1 cellular context compared by ENCODE assay signal in the genomic region with DNA sequence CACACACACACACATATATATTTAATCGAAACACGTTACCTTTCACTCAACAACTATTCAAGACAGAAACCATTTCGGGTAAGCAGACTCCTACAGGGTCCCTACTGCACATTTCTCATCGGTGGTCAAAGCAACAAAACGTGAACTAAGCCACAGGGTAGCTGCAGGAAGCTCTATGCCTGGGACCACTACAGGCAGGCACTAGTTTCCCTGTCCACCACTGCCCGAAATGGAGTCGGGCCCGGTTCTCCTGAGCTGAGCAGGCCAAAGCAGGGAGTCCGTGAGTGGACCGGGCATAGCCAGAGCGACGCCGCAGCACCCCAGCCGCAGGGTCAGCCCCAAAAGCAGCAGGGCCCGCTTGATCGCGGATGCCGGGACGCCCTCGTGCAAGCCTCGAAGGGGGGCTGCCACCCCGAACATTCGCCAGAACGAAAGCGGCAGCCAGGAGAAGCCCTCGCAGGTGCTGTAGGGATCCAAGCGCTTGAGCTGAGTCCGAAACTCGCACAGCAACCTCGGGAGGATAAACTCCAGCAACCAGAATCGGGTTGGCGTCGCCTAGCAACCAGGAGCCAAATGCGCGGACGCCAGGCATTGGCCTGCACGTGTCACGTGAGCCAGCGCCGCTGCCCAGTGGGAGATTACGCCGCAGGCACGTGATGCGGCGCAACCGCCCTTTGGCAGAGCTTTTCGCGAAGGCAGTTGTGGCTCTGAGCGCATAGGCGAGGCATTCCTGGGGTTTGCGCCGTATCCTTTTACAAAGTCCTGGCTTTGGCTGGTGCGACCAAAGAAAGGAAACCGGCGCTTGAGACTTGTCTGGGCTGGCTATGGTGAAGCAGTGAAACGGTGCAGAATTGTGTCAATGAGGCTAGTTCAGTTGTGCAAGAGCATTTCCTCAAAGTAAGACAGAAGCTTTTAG.
TF ChIP-seq lines count a peak whose summit lies in the region.

No MANE protein-coding gene starts in this region.

TF ChIP-seq in K562, 482 proteins besides CTCF, POLR2A, EP300 and RAD21 (continued from another document and continues in another):
- TF ChIP-seq, protein P1, sequence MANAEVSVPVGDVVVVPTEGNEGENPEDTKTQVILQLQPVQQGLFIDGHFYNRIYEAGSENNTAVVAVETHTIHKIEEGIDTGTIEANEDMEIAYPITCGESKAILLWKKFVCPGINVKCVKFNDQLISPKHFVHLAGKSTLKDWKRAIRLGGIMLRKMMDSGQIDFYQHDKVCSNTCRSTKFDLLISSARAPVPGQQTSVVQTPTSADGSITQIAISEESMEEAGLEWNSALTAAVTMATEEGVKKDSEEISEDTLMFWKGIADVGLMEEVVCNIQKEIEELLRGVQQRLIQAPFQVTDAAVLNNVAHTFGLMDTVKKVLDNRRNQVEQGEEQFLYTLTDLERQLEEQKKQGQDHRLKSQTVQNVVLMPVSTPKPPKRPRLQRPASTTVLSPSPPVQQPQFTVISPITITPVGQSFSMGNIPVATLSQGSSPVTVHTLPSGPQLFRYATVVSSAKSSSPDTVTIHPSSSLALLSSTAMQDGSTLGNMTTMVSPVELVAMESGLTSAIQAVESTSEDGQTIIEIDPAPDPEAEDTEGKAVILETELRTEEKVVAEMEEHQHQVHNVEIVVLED (CRISPR knock-in tag; IDR thresholded peaks at IDR 0.05), result peak; percentile 83
- TF ChIP-seq CBX1 (IDR thresholded peaks at IDR 0.05; ENCODE audit: low read depth), result peak; percentile 48; the same call in 1 of the 2 replicates
- TF ChIP-seq, protein P2, sequence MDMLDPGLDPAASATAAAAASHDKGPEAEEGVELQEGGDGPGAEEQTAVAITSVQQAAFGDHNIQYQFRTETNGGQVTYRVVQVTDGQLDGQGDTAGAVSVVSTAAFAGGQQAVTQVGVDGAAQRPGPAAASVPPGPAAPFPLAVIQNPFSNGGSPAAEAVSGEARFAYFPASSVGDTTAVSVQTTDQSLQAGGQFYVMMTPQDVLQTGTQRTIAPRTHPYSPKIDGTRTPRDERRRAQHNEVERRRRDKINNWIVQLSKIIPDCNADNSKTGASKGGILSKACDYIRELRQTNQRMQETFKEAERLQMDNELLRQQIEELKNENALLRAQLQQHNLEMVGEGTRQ (CRISPR knock-in tag; IDR thresholded peaks at IDR 0.05), result peak; percentile 99
- TF ChIP-seq, protein P3, sequence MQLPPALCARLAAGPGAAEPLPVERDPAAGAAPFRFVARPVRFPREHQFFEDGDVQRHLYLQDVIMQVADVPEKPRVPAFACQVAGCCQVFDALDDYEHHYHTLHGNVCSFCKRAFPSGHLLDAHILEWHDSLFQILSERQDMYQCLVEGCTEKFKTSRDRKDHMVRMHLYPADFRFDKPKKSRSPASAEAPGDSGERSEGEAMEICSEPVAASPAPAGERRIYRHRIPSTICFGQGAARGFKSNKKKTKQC (CRISPR knock-in tag; IDR thresholded peaks at IDR 0.05), result no peak
- TF ChIP-seq, protein P4, sequence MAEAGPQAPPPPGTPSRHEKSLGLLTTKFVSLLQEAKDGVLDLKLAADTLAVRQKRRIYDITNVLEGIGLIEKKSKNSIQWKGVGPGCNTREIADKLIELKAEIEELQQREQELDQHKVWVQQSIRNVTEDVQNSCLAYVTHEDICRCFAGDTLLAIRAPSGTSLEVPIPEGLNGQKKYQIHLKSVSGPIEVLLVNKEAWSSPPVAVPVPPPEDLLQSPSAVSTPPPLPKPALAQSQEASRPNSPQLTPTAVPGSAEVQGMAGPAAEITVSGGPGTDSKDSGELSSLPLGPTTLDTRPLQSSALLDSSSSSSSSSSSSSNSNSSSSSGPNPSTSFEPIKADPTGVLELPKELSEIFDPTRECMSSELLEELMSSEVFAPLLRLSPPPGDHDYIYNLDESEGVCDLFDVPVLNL (CRISPR knock-in tag; IDR thresholded peaks at IDR 0.05; ENCODE audit: low read depth), result no peak
- TF ChIP-seq NFIX (CRISPR knock-in tag; IDR thresholded peaks at IDR 0.05; ENCODE audit: low read depth), result no peak
- TF ChIP-seq DNMT1 (IDR thresholded peaks at IDR 0.05), result no peak
- TF ChIP-seq, protein P5, sequence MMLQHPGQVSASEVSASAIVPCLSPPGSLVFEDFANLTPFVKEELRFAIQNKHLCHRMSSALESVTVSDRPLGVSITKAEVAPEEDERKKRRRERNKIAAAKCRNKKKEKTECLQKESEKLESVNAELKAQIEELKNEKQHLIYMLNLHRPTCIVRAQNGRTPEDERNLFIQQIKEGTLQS (IDR thresholded peaks at IDR 0.05), result 0 out of 2 replicates have a peak, but pooled peaks have one; percentile 20
- TF ChIP-seq, protein P5 (CRISPR knock-in tag; conservative IDR thresholded peaks at IDR 0.05), result no peak
- TF ChIP-seq, protein P6, sequence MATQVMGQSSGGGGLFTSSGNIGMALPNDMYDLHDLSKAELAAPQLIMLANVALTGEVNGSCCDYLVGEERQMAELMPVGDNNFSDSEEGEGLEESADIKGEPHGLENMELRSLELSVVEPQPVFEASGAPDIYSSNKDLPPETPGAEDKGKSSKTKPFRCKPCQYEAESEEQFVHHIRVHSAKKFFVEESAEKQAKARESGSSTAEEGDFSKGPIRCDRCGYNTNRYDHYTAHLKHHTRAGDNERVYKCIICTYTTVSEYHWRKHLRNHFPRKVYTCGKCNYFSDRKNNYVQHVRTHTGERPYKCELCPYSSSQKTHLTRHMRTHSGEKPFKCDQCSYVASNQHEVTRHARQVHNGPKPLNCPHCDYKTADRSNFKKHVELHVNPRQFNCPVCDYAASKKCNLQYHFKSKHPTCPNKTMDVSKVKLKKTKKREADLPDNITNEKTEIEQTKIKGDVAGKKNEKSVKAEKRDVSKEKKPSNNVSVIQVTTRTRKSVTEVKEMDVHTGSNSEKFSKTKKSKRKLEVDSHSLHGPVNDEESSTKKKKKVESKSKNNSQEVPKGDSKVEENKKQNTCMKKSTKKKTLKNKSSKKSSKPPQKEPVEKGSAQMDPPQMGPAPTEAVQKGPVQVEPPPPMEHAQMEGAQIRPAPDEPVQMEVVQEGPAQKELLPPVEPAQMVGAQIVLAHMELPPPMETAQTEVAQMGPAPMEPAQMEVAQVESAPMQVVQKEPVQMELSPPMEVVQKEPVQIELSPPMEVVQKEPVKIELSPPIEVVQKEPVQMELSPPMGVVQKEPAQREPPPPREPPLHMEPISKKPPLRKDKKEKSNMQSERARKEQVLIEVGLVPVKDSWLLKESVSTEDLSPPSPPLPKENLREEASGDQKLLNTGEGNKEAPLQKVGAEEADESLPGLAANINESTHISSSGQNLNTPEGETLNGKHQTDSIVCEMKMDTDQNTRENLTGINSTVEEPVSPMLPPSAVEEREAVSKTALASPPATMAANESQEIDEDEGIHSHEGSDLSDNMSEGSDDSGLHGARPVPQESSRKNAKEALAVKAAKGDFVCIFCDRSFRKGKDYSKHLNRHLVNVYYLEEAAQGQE (CRISPR knock-in tag; IDR thresholded peaks at IDR 0.05; ENCODE audit: low read depth), result 0 out of 2 replicates have a peak, but pooled peaks have one; percentile 36
- no peak for TF ChIP-seq TARDBP (IDR thresholded peaks at IDR 0.05)
- no peak for TF ChIP-seq ZNF217 (CRISPR knock-in tag; IDR thresholded peaks at IDR 0.05)
- TF ChIP-seq ZNF644 (tag; IDR thresholded peaks at IDR 0.05; ENCODE audit: low read depth), result no peak
- TF ChIP-seq TEAD4 (IDR thresholded peaks at IDR 0.05; ENCODE audit: low read length), result 0 out of 2 replicates have a peak, but pooled peaks have one; percentile 26
- TF ChIP-seq TEAD4 (CRISPR knock-in tag; IDR thresholded peaks at IDR 0.05; ENCODE audit: borderline replicate concordance), result no peak
- TF ChIP-seq, protein P7, sequence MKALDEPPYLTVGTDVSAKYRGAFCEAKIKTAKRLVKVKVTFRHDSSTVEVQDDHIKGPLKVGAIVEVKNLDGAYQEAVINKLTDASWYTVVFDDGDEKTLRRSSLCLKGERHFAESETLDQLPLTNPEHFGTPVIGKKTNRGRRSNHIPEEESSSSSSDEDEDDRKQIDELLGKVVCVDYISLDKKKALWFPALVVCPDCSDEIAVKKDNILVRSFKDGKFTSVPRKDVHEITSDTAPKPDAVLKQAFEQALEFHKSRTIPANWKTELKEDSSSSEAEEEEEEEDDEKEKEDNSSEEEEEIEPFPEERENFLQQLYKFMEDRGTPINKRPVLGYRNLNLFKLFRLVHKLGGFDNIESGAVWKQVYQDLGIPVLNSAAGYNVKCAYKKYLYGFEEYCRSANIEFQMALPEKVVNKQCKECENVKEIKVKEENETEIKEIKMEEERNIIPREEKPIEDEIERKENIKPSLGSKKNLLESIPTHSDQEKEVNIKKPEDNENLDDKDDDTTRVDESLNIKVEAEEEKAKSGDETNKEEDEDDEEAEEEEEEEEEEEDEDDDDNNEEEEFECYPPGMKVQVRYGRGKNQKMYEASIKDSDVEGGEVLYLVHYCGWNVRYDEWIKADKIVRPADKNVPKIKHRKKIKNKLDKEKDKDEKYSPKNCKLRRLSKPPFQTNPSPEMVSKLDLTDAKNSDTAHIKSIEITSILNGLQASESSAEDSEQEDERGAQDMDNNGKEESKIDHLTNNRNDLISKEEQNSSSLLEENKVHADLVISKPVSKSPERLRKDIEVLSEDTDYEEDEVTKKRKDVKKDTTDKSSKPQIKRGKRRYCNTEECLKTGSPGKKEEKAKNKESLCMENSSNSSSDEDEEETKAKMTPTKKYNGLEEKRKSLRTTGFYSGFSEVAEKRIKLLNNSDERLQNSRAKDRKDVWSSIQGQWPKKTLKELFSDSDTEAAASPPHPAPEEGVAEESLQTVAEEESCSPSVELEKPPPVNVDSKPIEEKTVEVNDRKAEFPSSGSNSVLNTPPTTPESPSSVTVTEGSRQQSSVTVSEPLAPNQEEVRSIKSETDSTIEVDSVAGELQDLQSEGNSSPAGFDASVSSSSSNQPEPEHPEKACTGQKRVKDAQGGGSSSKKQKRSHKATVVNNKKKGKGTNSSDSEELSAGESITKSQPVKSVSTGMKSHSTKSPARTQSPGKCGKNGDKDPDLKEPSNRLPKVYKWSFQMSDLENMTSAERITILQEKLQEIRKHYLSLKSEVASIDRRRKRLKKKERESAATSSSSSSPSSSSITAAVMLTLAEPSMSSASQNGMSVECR (CRISPR knock-in tag; IDR thresholded peaks at IDR 0.05), result peak; percentile 58; the same call in 1 of the 2 replicates
- TF ChIP-seq NFIC (IDR thresholded peaks at IDR 0.05), result no peak
- TF ChIP-seq, protein P8, sequence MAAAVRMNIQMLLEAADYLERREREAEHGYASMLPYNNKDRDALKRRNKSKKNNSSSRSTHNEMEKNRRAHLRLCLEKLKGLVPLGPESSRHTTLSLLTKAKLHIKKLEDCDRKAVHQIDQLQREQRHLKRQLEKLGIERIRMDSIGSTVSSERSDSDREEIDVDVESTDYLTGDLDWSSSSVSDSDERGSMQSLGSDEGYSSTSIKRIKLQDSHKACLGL (CRISPR knock-in tag; IDR thresholded peaks at IDR 0.05; ENCODE audit: borderline replicate concordance, poor library complexity, severe bottlenecking), result no peak
- TF ChIP-seq, protein P9, sequence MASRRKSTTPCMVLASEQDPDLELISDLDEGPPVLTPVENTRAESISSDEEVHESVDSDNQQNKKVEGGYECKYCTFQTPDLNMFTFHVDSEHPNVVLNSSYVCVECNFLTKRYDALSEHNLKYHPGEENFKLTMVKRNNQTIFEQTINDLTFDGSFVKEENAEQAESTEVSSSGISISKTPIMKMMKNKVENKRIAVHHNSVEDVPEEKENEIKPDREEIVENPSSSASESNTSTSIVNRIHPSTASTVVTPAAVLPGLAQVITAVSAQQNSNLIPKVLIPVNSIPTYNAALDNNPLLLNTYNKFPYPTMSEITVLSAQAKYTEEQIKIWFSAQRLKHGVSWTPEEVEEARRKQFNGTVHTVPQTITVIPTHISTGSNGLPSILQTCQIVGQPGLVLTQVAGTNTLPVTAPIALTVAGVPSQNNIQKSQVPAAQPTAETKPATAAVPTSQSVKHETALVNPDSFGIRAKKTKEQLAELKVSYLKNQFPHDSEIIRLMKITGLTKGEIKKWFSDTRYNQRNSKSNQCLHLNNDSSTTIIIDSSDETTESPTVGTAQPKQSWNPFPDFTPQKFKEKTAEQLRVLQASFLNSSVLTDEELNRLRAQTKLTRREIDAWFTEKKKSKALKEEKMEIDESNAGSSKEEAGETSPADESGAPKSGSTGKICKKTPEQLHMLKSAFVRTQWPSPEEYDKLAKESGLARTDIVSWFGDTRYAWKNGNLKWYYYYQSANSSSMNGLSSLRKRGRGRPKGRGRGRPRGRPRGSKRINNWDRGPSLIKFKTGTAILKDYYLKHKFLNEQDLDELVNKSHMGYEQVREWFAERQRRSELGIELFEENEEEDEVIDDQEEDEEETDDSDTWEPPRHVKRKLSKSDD (conservative IDR thresholded peaks at IDR 0.05; ENCODE audit: low read length), result no peak
- TF ChIP-seq, protein P10, sequence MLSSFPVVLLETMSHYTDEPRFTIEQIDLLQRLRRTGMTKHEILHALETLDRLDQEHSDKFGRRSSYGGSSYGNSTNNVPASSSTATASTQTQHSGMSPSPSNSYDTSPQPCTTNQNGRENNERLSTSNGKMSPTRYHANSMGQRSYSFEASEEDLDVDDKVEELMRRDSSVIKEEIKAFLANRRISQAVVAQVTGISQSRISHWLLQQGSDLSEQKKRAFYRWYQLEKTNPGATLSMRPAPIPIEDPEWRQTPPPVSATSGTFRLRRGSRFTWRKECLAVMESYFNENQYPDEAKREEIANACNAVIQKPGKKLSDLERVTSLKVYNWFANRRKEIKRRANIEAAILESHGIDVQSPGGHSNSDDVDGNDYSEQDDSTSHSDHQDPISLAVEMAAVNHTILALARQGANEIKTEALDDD (IDR thresholded peaks at IDR 0.05), result no peak
- no peak for TF ChIP-seq PHB (CRISPR knock-in tag; IDR thresholded peaks at IDR 0.05)
- no peak for TF ChIP-seq JUNB (CRISPR knock-in tag; conservative IDR thresholded peaks at IDR 0.05)
- no peak for TF ChIP-seq ZNF778 (CRISPR knock-in tag; IDR thresholded peaks at IDR 0.05)
- TF ChIP-seq, protein P11, sequence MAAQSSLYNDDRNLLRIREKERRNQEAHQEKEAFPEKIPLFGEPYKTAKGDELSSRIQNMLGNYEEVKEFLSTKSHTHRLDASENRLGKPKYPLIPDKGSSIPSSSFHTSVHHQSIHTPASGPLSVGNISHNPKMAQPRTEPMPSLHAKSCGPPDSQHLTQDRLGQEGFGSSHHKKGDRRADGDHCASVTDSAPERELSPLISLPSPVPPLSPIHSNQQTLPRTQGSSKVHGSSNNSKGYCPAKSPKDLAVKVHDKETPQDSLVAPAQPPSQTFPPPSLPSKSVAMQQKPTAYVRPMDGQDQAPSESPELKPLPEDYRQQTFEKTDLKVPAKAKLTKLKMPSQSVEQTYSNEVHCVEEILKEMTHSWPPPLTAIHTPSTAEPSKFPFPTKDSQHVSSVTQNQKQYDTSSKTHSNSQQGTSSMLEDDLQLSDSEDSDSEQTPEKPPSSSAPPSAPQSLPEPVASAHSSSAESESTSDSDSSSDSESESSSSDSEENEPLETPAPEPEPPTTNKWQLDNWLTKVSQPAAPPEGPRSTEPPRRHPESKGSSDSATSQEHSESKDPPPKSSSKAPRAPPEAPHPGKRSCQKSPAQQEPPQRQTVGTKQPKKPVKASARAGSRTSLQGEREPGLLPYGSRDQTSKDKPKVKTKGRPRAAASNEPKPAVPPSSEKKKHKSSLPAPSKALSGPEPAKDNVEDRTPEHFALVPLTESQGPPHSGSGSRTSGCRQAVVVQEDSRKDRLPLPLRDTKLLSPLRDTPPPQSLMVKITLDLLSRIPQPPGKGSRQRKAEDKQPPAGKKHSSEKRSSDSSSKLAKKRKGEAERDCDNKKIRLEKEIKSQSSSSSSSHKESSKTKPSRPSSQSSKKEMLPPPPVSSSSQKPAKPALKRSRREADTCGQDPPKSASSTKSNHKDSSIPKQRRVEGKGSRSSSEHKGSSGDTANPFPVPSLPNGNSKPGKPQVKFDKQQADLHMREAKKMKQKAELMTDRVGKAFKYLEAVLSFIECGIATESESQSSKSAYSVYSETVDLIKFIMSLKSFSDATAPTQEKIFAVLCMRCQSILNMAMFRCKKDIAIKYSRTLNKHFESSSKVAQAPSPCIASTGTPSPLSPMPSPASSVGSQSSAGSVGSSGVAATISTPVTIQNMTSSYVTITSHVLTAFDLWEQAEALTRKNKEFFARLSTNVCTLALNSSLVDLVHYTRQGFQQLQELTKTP (IDR thresholded peaks at IDR 0.05; ENCODE audit: low read depth in 1 of 2, partially characterized antibody in 2 of 2), result no peak
- TF ChIP-seq PCBP1 (IDR thresholded peaks at IDR 0.05; ENCODE audit: low read depth, low read length, poor library complexity, severe bottlenecking), result no peak
- TF ChIP-seq STAG1 (CRISPR knock-in tag; IDR thresholded peaks at IDR 0.05; ENCODE audit: borderline replicate concordance), result no peak
